16 cellular contexts compared by ENCODE assay signal in genomic region chr2:113850687-113851086, GRCh38.
"Had no signal": no experiment of that assay in that cellular context is flagged by ENCODE, and none has a peak within 500 bp of the region (broad histone marks: within the 10 kb centered on the region; RNA-seq: fewer than 3 reads in every experiment).

No MANE protein-coding gene starts in this region.

- H3K9me3 ChIP-seq: gastroesophageal sphincter, pancreas had no signal

- H3K4me3 ChIP-seq: gastroesophageal sphincter, neural progenitor cell, pancreas had no signal

- H3K4me1 ChIP-seq: gastroesophageal sphincter, neural progenitor cell had no signal

- H3K27ac ChIP-seq: gastroesophageal sphincter, neural progenitor cell had no signal

- DNase-seq: activated CD4-positive, alpha-beta T cell treated with anti-CD3 and anti-CD28 coated beads, Interleukin-2, amount 50 U/mL, for 48 hours; activated CD4-positive, CD25-positive, alpha-beta regulatory T cell treated with anti-CD3 and anti-CD28 coated beads, Interleukin-2, amount 50 U/mL, for 72 hours; activated effector memory CD4-positive, alpha-beta T cell treated with anti-CD3 and anti-CD28 coated beads, Interleukin-2, amount 50 U/mL, for 16 hours; activated T-cell treated with anti-CD3 and anti-CD28 coated beads, Interleukin-2, amount 50 U/mL, for 4 hours; anterior cingulate cortex; dermis blood vessel endothelial cell; pancreas; stimulated activated CD4-positive, alpha-beta T cell treated with anti-CD3 and anti-CD28 coated beads, Interleukin-4, amount 100 ng/mL, for 1 hour; stimulated activated CD8-positive, alpha-beta memory T cell treated with anti-CD3 and anti-CD28 coated beads, Interleukin-4, amount 100 ng/mL, for 48 hours; stimulated activated naive CD8-positive, alpha-beta T cell treated with anti-CD3 and anti-CD28 coated beads, Interleukin-15, Interleukin-2, amounts not matched to agents 100 U/mL and 50 U/mL, for 24 hours; T-helper 17 cell had no signal

- H3K9ac ChIP-seq: neural progenitor cell had no signal

- H2AFZ ChIP-seq: neural progenitor cell had no signal

- ATAC-seq: activated naive CD4-positive, alpha-beta T cell treated with anti-CD3 and anti-CD28 coated beads, Interleukin-2, amount 50 U/mL, for 72 hours; activated T-cell treated with anti-CD3 and anti-CD28 coated beads, Interleukin-2, amount 50 U/mL, for 4 hours; gastroesophageal sphincter; stimulated activated naive CD8-positive, alpha-beta T cell treated with anti-CD3 and anti-CD28 coated beads, Interleukin-15, Interleukin-2, amounts not matched to agents 100 U/mL and 50 U/mL, for 24 hours; T-helper 17 cell had no signal

- H3K27me3 ChIP-seq: gastroesophageal sphincter, neural progenitor cell, pancreas had no signal

- FAIRE-seq: endometrium, pancreas, TTC549 had no signal

- H3K36me3 ChIP-seq: gastroesophageal sphincter, neural progenitor cell, pancreas had no signal

- H3K4me2 ChIP-seq: neural progenitor cell had no signal
